In genomic region chr12:109716512-109717389, GRCh38 we compare ENCODE assay signal across 12 cellular contexts. TPM values are rescaled to one million over a fixed set of nuclear protein-coding genes. Genes with fewer than 3 reads are reported as not detected.
DNase-seq lines count a peak whose midpoint lies in the region; ATAC-seq and TF ChIP-seq lines count a peak whose summit lies in the region.
"Had no signal": no experiment of that assay in that cellular context is flagged by ENCODE, and none has a peak within 500 bp of the region (broad histone marks: within the 10 kb centered on the region; RNA-seq: fewer than 3 reads in every experiment).

No MANE protein-coding gene starts in this region.

- no peak overlapping the region for H3K27ac Mint-ChIP-seq in activated CD4-positive, alpha-beta T cell treated with anti-CD3 and anti-CD28 coated beads, Interleukin-2, amount 10 ng/mL, durations not matched to agents 7 days and 5 days
- no peak overlapping the region for H3K27ac Mint-ChIP-seq in activated T-helper 2 cell treated with anti-CD3 and anti-CD28 coated beads, Interferon-gamma antibody, Interleukin-2, Interleukin-4, amounts not matched to agents 10 μg/mL and 5 μg/mL and 100 μg/mL, durations not matched to agents 14 hours and 24 hours and 36 hours

- no peaks in the 10 kb centered on the region for H3K36me3 Mint-ChIP-seq in activated CD4-positive, alpha-beta T cell treated with anti-CD3 and anti-CD28 coated beads, Interleukin-2, amount 10 ng/mL, durations not matched to agents 7 days and 5 days (ENCODE audit: low read depth)
- no peaks in the 10 kb centered on the region for H3K36me3 Mint-ChIP-seq in activated T-helper 2 cell treated with anti-CD3 and anti-CD28 coated beads, Interferon-gamma antibody, Interleukin-2, Interleukin-4, amounts not matched to agents 10 μg/mL and 5 μg/mL and 100 μg/mL, durations not matched to agents 14 hours and 24 hours and 36 hours (ENCODE audit: low read depth)
- H3K36me3 Mint-ChIP-seq: CD4-positive, alpha-beta memory T cell had no signal

- H2AFZ ChIP-seq in neuron (ENCODE audit: low read depth, low read length) = no peak overlapping the region

- CTCF ChIA-PET in activated CD4-positive, alpha-beta T cell treated with anti-CD3 and anti-CD28 coated beads, Interleukin-2, amount 10 ng/mL, durations not matched to agents 7 days and 5 days (lab: Charles Lee) = interaction anchor here (0.9 kb wide), 1 partner anchor 129 kb away, joined by 3 read pairs; no protein-coding TSS in a partner anchor

- H3K4me3 ChIP-seq in AG10803 (ENCODE audit: low read length) (no peak overlapping the region), fibroblast of villous mesenchyme (ENCODE audit: low read depth, low read length) (no peak overlapping the region), neuron (ENCODE audit: low read length) (peak overlapping the region; percentile 23)

- peaks cover 50% of the 10 kb centered on the region for H3K27me3 Mint-ChIP-seq in activated CD4-positive, alpha-beta T cell treated with anti-CD3 and anti-CD28 coated beads, Interleukin-2, amount 10 ng/mL, durations not matched to agents 7 days and 5 days
- peaks cover 41% of the 10 kb centered on the region for H3K27me3 Mint-ChIP-seq in activated T-helper 2 cell treated with anti-CD3 and anti-CD28 coated beads, Interferon-gamma antibody, Interleukin-2, Interleukin-4, amounts not matched to agents 10 μg/mL and 5 μg/mL and 100 μg/mL, durations not matched to agents 14 hours and 24 hours and 36 hours (ENCODE audit: low read depth)

- peaks cover 7% of the 10 kb centered on the region for H3K4me1 Mint-ChIP-seq in activated CD4-positive, alpha-beta T cell treated with anti-CD3 and anti-CD28 coated beads, Interleukin-2, amount 10 ng/mL, durations not matched to agents 7 days and 5 days
- H3K4me1 Mint-ChIP-seq in activated T-helper 2 cell treated with anti-CD3 and anti-CD28 coated beads, Interferon-gamma antibody, Interleukin-2, Interleukin-4, amounts not matched to agents 10 μg/mL and 5 μg/mL and 100 μg/mL, durations not matched to agents 14 hours and 24 hours and 36 hours (ENCODE audit: low read depth) = no peaks in the 10 kb centered on the region

- POLR2A ChIA-PET in activated CD4-positive, alpha-beta T cell treated with anti-CD3 and anti-CD28 coated beads, Interleukin-2, amount 10 ng/mL, durations not matched to agents 7 days and 5 days (lab: Charles Lee) = no interaction called here

- peaks cover 68% of the 10 kb centered on the region for H3K4me1 ChIP-seq in neuron (ENCODE audit: insufficient read depth, low read length)

- DNase-seq in AG10803 (ENCODE audit: low read depth) = peak; percentile 62
- peak; percentile 35 for DNase-seq in NCI-H69 (lab: John Stamatoyannopoulos, UW)
- DNase-seq in fibroblast of villous mesenchyme (ENCODE audit: low read depth) = peak; percentile 27
- DNase-seq in activated CD8-positive, alpha-beta memory T cell treated with anti-CD3 and anti-CD28 coated beads for 24 hours = no peak
- DNase-seq in activated CD4-positive, alpha-beta T cell treated with anti-CD3 and anti-CD28 coated beads, Interleukin-2, amount 10 ng/mL, durations not matched to agents 7 days and 5 days = no peak
- DNase-seq in activated T-helper 2 cell treated with anti-CD3 and anti-CD28 coated beads, Interferon-gamma antibody, Interleukin-2, Interleukin-4, amounts not matched to agents 10 μg/mL and 5 μg/mL and 100 μg/mL, durations not matched to agents 14 hours and 24 hours and 36 hours (ENCODE audit: low spot score) = no peak
- DNase-seq: activated CD4-positive, alpha-beta T cell treated with anti-CD3 and anti-CD28 coated beads for 48 hours; CD4-positive, alpha-beta memory T cell; MV-4-11 had no signal

- H3K9me3 ChIP-seq in neuron (ENCODE audit: low read length) = no peaks in the 10 kb centered on the region
- H3K9me3 ChIP-seq: neutrophil had no signal

- no peak overlapping the region for H3K4me3 Mint-ChIP-seq in activated CD4-positive, alpha-beta T cell treated with anti-CD3 and anti-CD28 coated beads, Interleukin-2, amount 10 ng/mL, durations not matched to agents 7 days and 5 days
- H3K4me3 Mint-ChIP-seq in activated T-helper 2 cell treated with anti-CD3 and anti-CD28 coated beads, Interferon-gamma antibody, Interleukin-2, Interleukin-4, amounts not matched to agents 10 μg/mL and 5 μg/mL and 100 μg/mL, durations not matched to agents 14 hours and 24 hours and 36 hours (ENCODE audit: low read depth) = no peak overlapping the region

- no peak for ATAC-seq in HG02623 (IDR thresholded peaks at IDR 0.05; ENCODE audit: unreplicated experiment)

- peaks cover 4% of the 10 kb centered on the region for H3K27me3 ChIP-seq in neuron (ENCODE audit: insufficient read depth, low read length)

- no peaks in the 10 kb centered on the region for H3K36me3 ChIP-seq in neuron (ENCODE audit: insufficient read depth, low read length)
- H3K36me3 ChIP-seq: neutrophil had no signal

- no peaks in the 10 kb centered on the region for H3K9me3 Mint-ChIP-seq in activated CD4-positive, alpha-beta T cell treated with anti-CD3 and anti-CD28 coated beads, Interleukin-2, amount 10 ng/mL, durations not matched to agents 7 days and 5 days
- H3K9me3 Mint-ChIP-seq in activated T-helper 2 cell treated with anti-CD3 and anti-CD28 coated beads, Interferon-gamma antibody, Interleukin-2, Interleukin-4, amounts not matched to agents 10 μg/mL and 5 μg/mL and 100 μg/mL, durations not matched to agents 14 hours and 24 hours and 36 hours = no peaks in the 10 kb centered on the region
- H3K9me3 Mint-ChIP-seq: CD4-positive, alpha-beta memory T cell had no signal

- TF ChIP-seq CTCF in AG10803 (conservative IDR thresholded peaks at IDR 0.05; ENCODE audit: low read length) (0 out of 2 replicates have a peak, but pooled peaks have one; percentile 6), fibroblast of villous mesenchyme (IDR thresholded peaks at IDR 0.05; ENCODE audit: insufficient read depth, low read depth, low read length) (no peak)

- intact Hi-C loops in activated T-helper 2 cell treated with anti-CD3 and anti-CD28 coated beads, Interferon-gamma antibody, Interleukin-2, Interleukin-4, amounts not matched to agents 10 μg/mL and 5 μg/mL and 100 μg/mL, durations not matched to agents 14 hours and 24 hours and 36 hours (cut with micrococcal nuclease) = loop anchor here (10.0 kb wide), 1 partner anchor 408 kb away; the partner anchor contains the start of gene IFT81

RNA-seq across cellular contexts. Expression of gene FAM222A, which starts 3.1 kb away (rescaled TPM):
- 0.32 and 0.43 TPM in 2 replicates for total RNA-seq in fibroblast of villous mesenchyme
- under 1 TPM; 0.52 to 0.73 TPM for total RNA-seq in activated CD4-positive, alpha-beta T cell treated with anti-CD3 and anti-CD28 coated beads, Interleukin-2, amount 10 ng/mL, durations not matched to agents 7 days and 5 days
- 1.4 and 1.6 TPM in 2 replicates for total RNA-seq in activated T-helper 2 cell treated with anti-CD3 and anti-CD28 coated beads, Interferon-gamma antibody, Interleukin-2, Interleukin-4, amounts not matched to agents 10 μg/mL and 5 μg/mL and 100 μg/mL, durations not matched to agents 14 hours and 24 hours and 36 hours

Comparison
In these comparisons a context has a peak if more than half of its experiments do, and no peak if none do; other contexts are left out.
1. DNase-seq: peak in AG10803 (single experiment), NCI-H69 (single experiment) and fibroblast of villous mesenchyme (single experiment); none in activated CD8-positive, alpha-beta memory T cell treated with anti-CD3 and anti-CD28 coated beads for 24 hours (single experiment), activated CD4-positive, alpha-beta T cell treated with anti-CD3 and anti-CD28 coated beads, Interleukin-2, amount 10 ng/mL, durations not matched to agents 7 days and 5 days (single experiment) and activated T-helper 2 cell treated with anti-CD3 and anti-CD28 coated beads, Interferon-gamma antibody, Interleukin-2, Interleukin-4, amounts not matched to agents 10 μg/mL and 5 μg/mL and 100 μg/mL, durations not matched to agents 14 hours and 24 hours and 36 hours (single experiment).